1 cellular context compared by ENCODE assay signal in genomic region chr12:89070603-89071002, GRCh38.
TF ChIP-seq lines count a peak whose summit lies in the region.

No MANE protein-coding gene starts in this region.

TF ChIP-seq in IMR-90, 13 proteins besides CTCF, POLR2A, EP300 and RAD21:
- TF ChIP-seq ELK1 (IDR thresholded peaks at IDR 0.05; ENCODE audit: borderline replicate concordance, low read depth, low read length), result no peak
- no peak for TF ChIP-seq SMC3 (IDR thresholded peaks at IDR 0.05; ENCODE audit: low read depth, low read length)
- TF ChIP-seq FOS (IDR thresholded peaks at IDR 0.05; ENCODE audit: low read depth, low read length), result no peak
- TF ChIP-seq MAZ (IDR thresholded peaks at IDR 0.05; ENCODE audit: borderline replicate concordance, low read depth, low read length), result no peak
- no peak for TF ChIP-seq BHLHE40 (IDR thresholded peaks at IDR 0.05; ENCODE audit: low read depth, low read length)
- no peak for TF ChIP-seq RCOR1 (IDR thresholded peaks at IDR 0.05; ENCODE audit: insufficient replicate concordance, low read length)
- TF ChIP-seq USF2 (IDR thresholded peaks at IDR 0.05; ENCODE audit: low read depth, low read length), result no peak
- no peak for TF ChIP-seq MAFK (IDR thresholded peaks at IDR 0.05; ENCODE audit: low read depth, low read length)
- TF ChIP-seq CHD1 (IDR thresholded peaks at IDR 0.05; ENCODE audit: low read depth, low read length), result no peak
- no peak for TF ChIP-seq NFE2L2 (IDR thresholded peaks at IDR 0.05; ENCODE audit: low read depth, low read length)
- no peak for TF ChIP-seq CEBPB (IDR thresholded peaks at IDR 0.05; ENCODE audit: low read depth, low read length)
- no peak for TF ChIP-seq RFX5 (IDR thresholded peaks at IDR 0.05; ENCODE audit: low read depth, low read length)
